ENCODE assay signal across 8 cellular contexts in genomic region chrX:40097492-40098263, GRCh38. TPM values are rescaled to one million over a fixed set of nuclear protein-coding genes. Genes with fewer than 3 reads are reported as not detected.
DNase-seq lines count a peak whose midpoint lies in the region; ATAC-seq and TF ChIP-seq lines count a peak whose summit lies in the region.

BCOR (minus strand) TSS chrX:40097958; CDS start chrX:40077929, 20,029 bp downstream.

- H3K27me3 Mint-ChIP-seq in central memory CD8-positive, alpha-beta T cell, result no peaks in the 10 kb centered on the region

- POLR2A ChIA-PET in AG04450 (lab: Yijun Ruan, JAX), result interaction anchor here (0.7 to 0.9 kb wide), 5 partner anchors 10 to 200 kb away, joined by 3 to 4 read pairs (median 3); no protein-coding TSS in a partner anchor

- no peaks in the 10 kb centered on the region for H3K9me3 Mint-ChIP-seq in central memory CD8-positive, alpha-beta T cell

- DNase-seq in AG04450 (ENCODE audit: low read depth, low spot score) (no peak), NCI-H146 treated with DMSO at 0.1 percent for 48 hours (lab: John Stamatoyannopoulos, UW; ENCODE audit: unreplicated experiment) (peak; percentile 35), WERI-Rb-1 (peak; percentile 81), left kidney (ENCODE audit: low read depth, low spot score) (peak; percentile 82), AML-193 (lab: John Stamatoyannopoulos, UW) (no peak)
- peak in 1 of 2 donors; percentile 39 for DNase-seq in central memory CD8-positive, alpha-beta T cell (ENCODE audit: low spot score in 2 of 2)
- peak; percentile 57 to 71 for DNase-seq in stimulated activated CD4-positive, alpha-beta T cell treated with anti-CD3 and anti-CD28 coated beads, Interleukin-1b, Interleukin-23, amount 100 ng/mL, for 4 hours (ENCODE audit: low read depth in 2 of 2)

- TF ChIP-seq POLR2A in GM18951 (IDR thresholded peaks at IDR 0.05; ENCODE audit: extremely low read depth, insufficient read depth, insufficient read length), result peak; percentile 86

- H3K4me3 ChIP-seq in AG04450 (ENCODE audit: low read depth, low read length), result peak within 1 kb of the TSS; percentile 62
- H3K4me3 ChIP-seq in WERI-Rb-1 (ENCODE audit: low read depth, low read length), result peak within 1 kb of the TSS; percentile 59

- in situ Hi-C loops in GM18951 (cut with MboI; ENCODE audit: low sequenced_read_pairs, unreplicated experiment), result no loop called here

- peaks cover 19% of the 10 kb centered on the region for H3K36me3 ChIP-seq in WERI-Rb-1

- TF ChIP-seq CTCF in AG04450 (IDR thresholded peaks at IDR 0.05; ENCODE audit: low read depth, low read length) (no peak), WERI-Rb-1 (IDR thresholded peaks at IDR 0.05; ENCODE audit: low read depth, low read length) (no peak)

- peak within 1 kb of the TSS; percentile 93 for H3K4me3 Mint-ChIP-seq in central memory CD8-positive, alpha-beta T cell

- H3K9me3 ChIP-seq in AG04450 (ENCODE audit: control insufficient read depth, insufficient read depth, low read length) (no peaks in the 10 kb centered on the region; the same call in 1 of the 2 replicates), WERI-Rb-1 (ENCODE audit: severe bottlenecking) (peaks cover 21% of the 10 kb centered on the region)

- H3K27ac ChIP-seq in AG04450 (ENCODE audit: low read depth, low read length), result no peak within 1 kb of the TSS
- H3K27ac ChIP-seq in WERI-Rb-1, result peak within 1 kb of the TSS; percentile 93

- peaks cover 34% of the 10 kb centered on the region for H3K36me3 Mint-ChIP-seq in central memory CD8-positive, alpha-beta T cell (ENCODE audit: insufficient read depth)

- CTCF ChIA-PET in AG04450 (lab: Charles Lee), result interaction anchor here (0.7 to 1.1 kb wide), 2 partner anchors 9 to 11 kb away, joined by 3 to 5 read pairs; no protein-coding TSS in a partner anchor

- H3K27ac Mint-ChIP-seq in central memory CD8-positive, alpha-beta T cell (ENCODE audit: low read depth), result peak within 1 kb of the TSS; percentile 88

- peak; percentile 41 for ATAC-seq in central memory CD8-positive, alpha-beta T cell (replicated peaks; ENCODE audit: extremely low read depth, poor library complexity, severe bottlenecking)

- H3K4me1 Mint-ChIP-seq in central memory CD8-positive, alpha-beta T cell, result peaks cover 29% of the 10 kb centered on the region

- H3K27me3 ChIP-seq in AG04450 (ENCODE audit: control insufficient read depth, insufficient read depth, low read length) (no peaks in the 10 kb centered on the region), WERI-Rb-1 (ENCODE audit: insufficient read depth, low read depth, severe bottlenecking) (peaks cover 66% of the 10 kb centered on the region)

RNA-seq across cellular contexts. Expression of gene BCOR, which starts in this region (rescaled TPM):
- polyA plus RNA-seq in AG04450 (2011; rRNA removed), result 5.4 and 8.6 TPM in 2 replicates
- 13.0 and 16.9 TPM in 2 replicates for polyA minus RNA-seq in AG04450 (2011; rRNA and poly(A)+ RNA removed)

Comparison
In these comparisons a context has a peak if more than half of its experiments do, and no peak if none do; other contexts are left out.
1. DNase-seq: peak in NCI-H146 treated with DMSO at 0.1 percent for 48 hours (single experiment), WERI-Rb-1 (single experiment), left kidney (single experiment) and stimulated activated CD4-positive, alpha-beta T cell treated with anti-CD3 and anti-CD28 coated beads, Interleukin-1b, Interleukin-23, amount 100 ng/mL, for 4 hours (2 of 2); none in AG04450 (single experiment) and AML-193 (0 of 2).